Comparison of ENCODE assay signal across 9 cellular contexts in the genomic region with DNA sequence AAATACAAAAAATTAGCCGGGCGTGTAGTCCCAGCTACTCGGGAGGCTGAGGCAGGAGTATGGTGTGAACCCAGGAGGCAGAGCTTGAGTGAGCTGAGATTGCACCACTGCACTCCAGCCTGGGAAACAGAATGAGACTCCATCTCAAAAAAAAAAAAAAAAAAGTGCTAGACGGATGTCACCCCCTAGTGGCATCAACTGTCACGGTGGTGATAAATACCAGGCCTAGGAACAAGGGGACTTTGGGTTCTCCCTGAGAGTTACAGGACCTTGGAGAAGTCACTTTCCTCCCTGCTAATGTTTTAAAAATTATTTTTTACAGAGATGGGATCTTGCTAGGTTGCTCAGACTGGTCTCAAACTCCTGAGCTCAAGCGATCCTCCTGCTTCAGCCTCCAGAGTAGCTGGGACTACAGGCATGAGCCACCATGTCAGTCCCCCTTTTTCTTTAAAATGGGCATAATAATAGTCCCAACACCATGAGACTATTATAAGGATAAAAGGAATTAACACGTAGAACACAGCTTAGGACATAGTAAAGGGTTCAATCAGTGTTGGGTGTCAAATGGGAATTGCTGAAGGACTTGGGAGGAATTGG. TPM values are rescaled to one million over a fixed set of nuclear protein-coding genes. Genes with fewer than 3 reads are reported as not detected.
DNase-seq lines count a peak whose midpoint lies in the region; ATAC-seq and TF ChIP-seq lines count a peak whose summit lies in the region.
"Had no signal": no experiment of that assay in that cellular context is flagged by ENCODE, and none has a peak within 500 bp of the region (broad histone marks: within the 10 kb centered on the region; RNA-seq: fewer than 3 reads in every experiment).

No MANE protein-coding gene starts in this region.

- TF ChIP-seq POLR2A in suprapubic skin (IDR thresholded peaks at IDR 0.05): no peak

- H3K4me3 ChIP-seq in choroid plexus epithelial cell (ENCODE audit: low read depth, low read length): no peak overlapping the region
- no peak overlapping the region for H3K4me3 ChIP-seq in suprapubic skin

- 74% methylated on average over 7 of the region's 7 CpGs for WGBS in suprapubic skin

- peaks cover 18% of the 10 kb centered on the region for H3K4me1 ChIP-seq in suprapubic skin

- no peak for TF ChIP-seq EP300 in suprapubic skin (IDR thresholded peaks at IDR 0.05)

- H3K9me3 ChIP-seq in suprapubic skin: no peaks in the 10 kb centered on the region

- H3K27ac ChIP-seq in suprapubic skin: no peak overlapping the region

- DNase-seq in activated naive CD4-positive, alpha-beta T cell treated with Interleukin-2 at 50 U/mL for 16 hours: peak; percentile 29
- no peak for DNase-seq in activated naive CD4-positive, alpha-beta T cell (lab: John Stamatoyannopoulos, UW)
- DNase-seq in NAMALWA (ENCODE audit: low spot score): peak; percentile 81
- DNase-seq in choroid plexus epithelial cell (ENCODE audit: low read depth): peak; percentile 30
- peak; percentile 6 for DNase-seq in suprapubic skin (ENCODE audit: low spot score in 2 of 2)
- no peak for DNase-seq in C1 segment of cervical spinal cord (lab: John Stamatoyannopoulos, UW)
- no peak for DNase-seq in epidermal melanocyte (ENCODE audit: insufficient read length, low spot score)

- no peaks in the 10 kb centered on the region for H3K36me3 ChIP-seq in suprapubic skin

- no peak for ATAC-seq in HG03196 (IDR thresholded peaks at IDR 0.05; ENCODE audit: unreplicated experiment)

- peak; percentile 25 for TF ChIP-seq CTCF in choroid plexus epithelial cell (conservative IDR thresholded peaks at IDR 0.05; ENCODE audit: low read depth, low read length)
- no peak for TF ChIP-seq CTCF in suprapubic skin (IDR thresholded peaks at IDR 0.05)

- H3K27me3 ChIP-seq in suprapubic skin: peaks cover 34% of the 10 kb centered on the region

RNA-seq across cellular contexts. Expression of gene TMEM130, which starts 2.6 kb away (rescaled TPM):
- total RNA-seq in suprapubic skin: not detected
- total RNA-seq: glomerular endothelial cell had no signal

RNA-seq across cellular contexts. Expression of gene TRRAP, which starts 5.9 kb away (rescaled TPM):
- 10 to 100 TPM; 46.2 to 97.1 (median 65.7) TPM for total RNA-seq in suprapubic skin

Comparison
In these comparisons a context has a peak if more than half of its experiments do, and no peak if none do; other contexts are left out.
1. DNase-seq: peak in activated naive CD4-positive, alpha-beta T cell treated with Interleukin-2 at 50 U/mL for 16 hours (single experiment), NAMALWA (single experiment), choroid plexus epithelial cell (single experiment) and suprapubic skin (2 of 2); none in activated naive CD4-positive, alpha-beta T cell (0 of 4), C1 segment of cervical spinal cord (0 of 14) and epidermal melanocyte (single experiment).